31 cellular contexts compared by ENCODE assay signal in the genomic region with DNA sequence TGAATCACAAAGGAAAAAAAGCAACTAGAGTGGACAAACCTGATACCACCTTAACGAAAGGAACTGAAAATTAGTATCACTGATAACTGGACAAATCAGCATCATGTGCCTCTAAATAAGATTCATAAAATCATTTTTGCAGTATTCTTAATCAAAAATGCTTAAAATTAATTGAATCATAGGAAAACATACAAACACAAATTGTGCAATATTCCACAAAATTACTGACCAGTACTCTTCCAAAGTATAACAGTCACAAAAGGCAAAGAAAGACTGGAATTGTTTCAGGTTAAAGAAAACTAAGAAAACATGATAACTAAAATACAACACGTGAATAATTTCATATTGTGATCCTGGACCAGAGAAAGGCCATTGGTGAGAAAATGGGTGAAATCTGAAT.
"Had no signal": no experiment of that assay in that cellular context is flagged by ENCODE, and none has a peak within 500 bp of the region (broad histone marks: within the 10 kb centered on the region; RNA-seq: fewer than 3 reads in every experiment).

No MANE protein-coding gene starts in this region.

- H3K27me3 ChIP-seq: adrenal gland, body of pancreas, esophagus muscularis mucosa, foreskin keratinocyte, gastrocnemius medialis, heart left ventricle had no signal

- H3K4me3 ChIP-seq: adrenal gland, body of pancreas, esophagus muscularis mucosa, gastrocnemius medialis, heart left ventricle had no signal

- DNase-seq: activated CD4-positive, alpha-beta T cell treated with anti-CD3 and anti-CD28 coated beads for 48 hours; activated CD4-positive, alpha-beta T cell treated with anti-CD3 and anti-CD28 coated beads, Interleukin-2, amount 50 U/mL, for 1 hour; activated CD4-positive, alpha-beta T cell treated with anti-CD3 and anti-CD28 coated beads, Interleukin-2, amount 50 U/mL, for 48 hours; activated CD8-positive, alpha-beta memory T cell treated with anti-CD3 and anti-CD28 coated beads for 24 hours; activated CD8-positive, alpha-beta T cell treated with anti-CD3 and anti-CD28 coated beads for 36 hours; activated effector memory CD4-positive, alpha-beta T cell treated with anti-CD3 and anti-CD28 coated beads, Interleukin-2, amount 50 U/mL, for 16 hours; activated naive CD4-positive, alpha-beta T cell treated with anti-CD3 and anti-CD28 coated beads for 36 hours; activated naive CD8-positive, alpha-beta T cell treated with anti-CD3 and anti-CD28 coated beads for 36 hours; activated naive CD8-positive, alpha-beta T cell treated with anti-CD3 and anti-CD28 coated beads, Interleukin-2, amount 50 U/mL, for 24 hours; activated T-cell treated with anti-CD3 and anti-CD28 coated beads, Interleukin-2, amount 50 U/mL, for 4 hours; adrenal gland; amygdala; aorta; body of pancreas; caudate nucleus; cortex of kidney; dermis blood vessel endothelial cell; effector CD4-positive, alpha-beta T cell; effector memory CD8-positive, alpha-beta T cell; erythroblast; gastrocnemius medialis; glutamatergic neuron; heart left ventricle; T-helper 2 cell had no signal

- H3K27ac ChIP-seq: adrenal gland, body of pancreas, esophagus muscularis mucosa, foreskin keratinocyte, gastrocnemius medialis, heart left ventricle, VCaP had no signal

- H3K4me1 ChIP-seq: adrenal gland, body of pancreas, gastrocnemius medialis had no signal

- FAIRE-seq: colon, TTC549 had no signal

- ATAC-seq: activated CD4-positive, CD25-positive, alpha-beta regulatory T cell treated with anti-CD3 and anti-CD28 coated beads, Interleukin-2, amount 50 U/mL, for 24 hours; activated CD8-positive, alpha-beta T cell treated with anti-CD3 and anti-CD28 coated beads for 36 hours; activated naive CD8-positive, alpha-beta T cell treated with anti-CD3 and anti-CD28 coated beads, Interleukin-2, amount 50 U/mL, for 24 hours; body of pancreas; effector memory CD8-positive, alpha-beta T cell; gastrocnemius medialis; heart left ventricle; WTC11 had no signal

- H3K9me3 ChIP-seq: adrenal gland, body of pancreas, esophagus muscularis mucosa, gastrocnemius medialis, heart left ventricle had no signal

- H3K36me3 ChIP-seq: adrenal gland, esophagus muscularis mucosa, gastrocnemius medialis, heart left ventricle had no signal
